ENCODE assay signal across 12 cellular contexts in the genomic region with DNA sequence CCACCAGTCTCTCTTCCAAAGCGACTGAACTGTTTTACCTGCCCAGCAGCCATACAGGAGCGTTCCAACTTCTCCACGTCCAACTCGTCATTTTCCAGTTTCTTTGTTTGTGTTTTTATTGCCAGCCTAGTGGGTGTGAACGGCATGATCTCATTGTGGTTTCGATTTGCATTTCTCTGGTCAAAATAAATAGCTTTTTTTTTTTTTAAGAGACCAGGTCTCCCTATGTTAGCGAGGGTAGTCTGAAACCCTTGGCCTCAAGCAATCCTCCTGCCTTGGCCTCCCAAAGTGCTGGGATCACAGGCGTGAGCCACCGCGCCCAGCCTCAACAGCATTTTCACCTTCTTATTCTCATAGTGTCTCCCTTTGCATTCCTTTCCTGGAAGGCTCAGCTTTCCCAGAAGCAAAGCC. TPM values are rescaled to one million over a fixed set of nuclear protein-coding genes. Genes with fewer than 3 reads are reported as not detected.
DNase-seq lines count a peak whose midpoint lies in the region; ATAC-seq and TF ChIP-seq lines count a peak whose summit lies in the region.
"Had no signal": no experiment of that assay in that cellular context is flagged by ENCODE, and none has a peak within 500 bp of the region (broad histone marks: within the 10 kb centered on the region; RNA-seq: fewer than 3 reads in every experiment).

No MANE protein-coding gene starts in this region.

- no peak for DNase-seq in activated naive CD4-positive, alpha-beta T cell treated with anti-CD3 and anti-CD28 coated beads, Interleukin-2, amount 10 ng/mL, durations not matched to agents 7 days and 5 days
- DNase-seq in activated naive CD4-positive, alpha-beta T cell treated with Interleukin-2 at 50 U/mL for 16 hours: no peak
- peak; percentile 60 for DNase-seq in RPMI8226
- peak; percentile 42 for DNase-seq in fibroblast of gingiva (ENCODE audit: low read depth)
- DNase-seq in type B pancreatic cell (ENCODE audit: extremely low spot score, unreplicated experiment): no peak
- DNase-seq in KBM-7: no peak
- DNase-seq in MV-4-11 (lab: John Stamatoyannopoulos, UW): no peak
- DNase-seq: hypothalamus, NCI-H146 had no signal

- CTCF ChIA-PET in activated naive CD4-positive, alpha-beta T cell treated with anti-CD3 and anti-CD28 coated beads, Interleukin-2, amount 10 ng/mL, durations not matched to agents 7 days and 5 days (lab: Charles Lee): interaction anchor here (1.3 to 2.5 kb wide), 3 partner anchors 14 to 363 kb away, joined by 4 to 12 read pairs (median 10); no protein-coding TSS in a partner anchor

- no peak for ATAC-seq in HG02763 (IDR thresholded peaks at IDR 0.05; ENCODE audit: unreplicated experiment)

- H3K36me3 Mint-ChIP-seq in activated naive CD4-positive, alpha-beta T cell treated with anti-CD3 and anti-CD28 coated beads, Interleukin-2, amount 10 ng/mL, durations not matched to agents 7 days and 5 days: peaks cover 1% of the 10 kb centered on the region
- H3K36me3 Mint-ChIP-seq in type B pancreatic cell: no peaks in the 10 kb centered on the region
- H3K36me3 Mint-ChIP-seq: activated naive CD4-positive, alpha-beta T cell treated with anti-CD3 and anti-CD28 coated beads, Interleukin-2, amount 50 U/mL, for 24 hours; mesothelial cell of epicardium had no signal

- H3K9me3 Mint-ChIP-seq in activated naive CD4-positive, alpha-beta T cell treated with anti-CD3 and anti-CD28 coated beads, Interleukin-2, amount 10 ng/mL, durations not matched to agents 7 days and 5 days: no peaks in the 10 kb centered on the region
- no peaks in the 10 kb centered on the region for H3K9me3 Mint-ChIP-seq in type B pancreatic cell
- H3K9me3 Mint-ChIP-seq: activated naive CD4-positive, alpha-beta T cell treated with anti-CD3 and anti-CD28 coated beads, Interleukin-2, amount 50 U/mL, for 24 hours; mesothelial cell of epicardium had no signal

- TF ChIP-seq CTCF in type B pancreatic cell (conservative IDR thresholded peaks at IDR 0.05): no peak

- H3K27ac Mint-ChIP-seq in activated naive CD4-positive, alpha-beta T cell treated with anti-CD3 and anti-CD28 coated beads, Interleukin-2, amount 10 ng/mL, durations not matched to agents 7 days and 5 days: peak overlapping the region; percentile 68
- peak overlapping the region; percentile 48 for H3K27ac Mint-ChIP-seq in type B pancreatic cell
- H3K27ac Mint-ChIP-seq: activated naive CD4-positive, alpha-beta T cell treated with anti-CD3 and anti-CD28 coated beads, Interleukin-2, amount 50 U/mL, for 24 hours; mesothelial cell of epicardium had no signal

- H3K4me3 Mint-ChIP-seq in activated naive CD4-positive, alpha-beta T cell treated with anti-CD3 and anti-CD28 coated beads, Interleukin-2, amount 10 ng/mL, durations not matched to agents 7 days and 5 days: no peak overlapping the region
- no peak overlapping the region for H3K4me3 Mint-ChIP-seq in type B pancreatic cell
- H3K4me3 Mint-ChIP-seq: activated naive CD4-positive, alpha-beta T cell treated with anti-CD3 and anti-CD28 coated beads, Interleukin-2, amount 50 U/mL, for 24 hours; mesothelial cell of epicardium had no signal

- H3K27me3 Mint-ChIP-seq in activated naive CD4-positive, alpha-beta T cell treated with anti-CD3 and anti-CD28 coated beads, Interleukin-2, amount 10 ng/mL, durations not matched to agents 7 days and 5 days: peaks cover 3% of the 10 kb centered on the region
- no peaks in the 10 kb centered on the region for H3K27me3 Mint-ChIP-seq in type B pancreatic cell
- H3K27me3 Mint-ChIP-seq: activated naive CD4-positive, alpha-beta T cell treated with anti-CD3 and anti-CD28 coated beads, Interleukin-2, amount 50 U/mL, for 24 hours had no signal

- in situ Hi-C loops in KBM-7 (cut with MboI; ENCODE audit: low pct_unique_long_range_greater_than_20kb, low sequenced_read_pairs): no loop called here

- H3K4me1 Mint-ChIP-seq in activated naive CD4-positive, alpha-beta T cell treated with anti-CD3 and anti-CD28 coated beads, Interleukin-2, amount 10 ng/mL, durations not matched to agents 7 days and 5 days: peaks cover 40% of the 10 kb centered on the region
- H3K4me1 Mint-ChIP-seq in type B pancreatic cell (ENCODE audit: unreplicated experiment): no peaks in the 10 kb centered on the region
- H3K4me1 Mint-ChIP-seq: mesothelial cell of epicardium had no signal

RNA-seq across cellular contexts. Expression of a gene that starts 4.1 kb away (rescaled TPM):
- total RNA-seq in type B pancreatic cell (ENCODE audit: low replicate concordance): 0.72 TPM in 1 of 2 replicates, not detected in the other

RNA-seq across cellular contexts. Expression of a gene that starts 11.2 kb away (rescaled TPM):
- 13.8 and 49.5 TPM in 2 replicates for total RNA-seq in type B pancreatic cell (ENCODE audit: low replicate concordance)

RNA-seq across cellular contexts. Expression of a gene that starts 21.6 kb away (rescaled TPM):
- 0.10 TPM in 1 of 2 replicates, not detected in the other for total RNA-seq in type B pancreatic cell (ENCODE audit: low replicate concordance)
- total RNA-seq: mesothelial cell of epicardium had no signal

RNA-seq across cellular contexts. Expression of a gene that starts 23.7 kb away (rescaled TPM):
- 95.5 and 129 TPM in 2 replicates for total RNA-seq in type B pancreatic cell (ENCODE audit: low replicate concordance)

RNA-seq across cellular contexts. Expression of a gene that starts 24.2 kb away (rescaled TPM):
- total RNA-seq in type B pancreatic cell (ENCODE audit: low replicate concordance): 107 and 131 TPM in 2 replicates

Comparison
In these comparisons a context has a peak if more than half of its experiments do, and no peak if none do; other contexts are left out.
1. DNase-seq: peak in RPMI8226 (single experiment) and fibroblast of gingiva (single experiment); none in activated naive CD4-positive, alpha-beta T cell treated with anti-CD3 and anti-CD28 coated beads, Interleukin-2, amount 10 ng/mL, durations not matched to agents 7 days and 5 days (single experiment), activated naive CD4-positive, alpha-beta T cell treated with Interleukin-2 at 50 U/mL for 16 hours (single experiment), type B pancreatic cell (single experiment), KBM-7 (single experiment) and MV-4-11 (single experiment).